In the genomic region with DNA sequence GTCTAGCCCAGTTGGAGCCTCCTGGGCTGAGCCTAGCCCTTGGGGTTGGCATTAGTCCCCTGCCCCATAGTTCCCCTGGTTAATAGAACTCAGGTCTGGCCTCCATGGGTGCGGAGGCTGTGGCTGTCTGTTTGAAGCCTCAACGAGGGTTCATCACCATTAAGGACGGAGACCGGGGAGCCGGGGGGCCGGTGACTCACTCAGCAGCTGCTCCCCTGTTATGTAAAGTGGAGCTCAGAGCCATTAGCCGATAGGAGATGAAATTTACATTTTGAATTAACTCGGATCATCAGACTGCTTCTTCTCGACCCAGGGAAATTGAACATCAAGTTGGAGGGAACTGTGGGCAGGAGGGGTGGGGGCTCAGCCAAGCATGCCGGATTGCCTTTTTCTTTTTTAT, we compare ENCODE assay signal across 1 cellular context.
TF ChIP-seq lines count a peak whose summit lies in the region.

No MANE protein-coding gene starts in this region.

TF ChIP-seq in H1, 55 proteins besides CTCF, POLR2A, EP300 and RAD21:
- TF ChIP-seq, protein P1, sequence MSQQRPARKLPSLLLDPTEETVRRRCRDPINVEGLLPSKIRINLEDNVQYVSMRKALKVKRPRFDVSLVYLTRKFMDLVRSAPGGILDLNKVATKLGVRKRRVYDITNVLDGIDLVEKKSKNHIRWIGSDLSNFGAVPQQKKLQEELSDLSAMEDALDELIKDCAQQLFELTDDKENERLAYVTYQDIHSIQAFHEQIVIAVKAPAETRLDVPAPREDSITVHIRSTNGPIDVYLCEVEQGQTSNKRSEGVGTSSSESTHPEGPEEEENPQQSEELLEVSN (IDR thresholded peaks at IDR 0.05), result peak; percentile 48
- TF ChIP-seq TCF12 (IDR thresholded peaks at IDR 0.05; ENCODE audit: low read depth, low read length) (no peak), JUN (IDR thresholded peaks at IDR 0.05; ENCODE audit: low read depth, low read length) (0 out of 2 replicates have a peak, but pooled peaks have one; percentile 46), JUND (IDR thresholded peaks at IDR 0.05; ENCODE audit: low read length) (peak; percentile 92), POLR2AphosphoS5 (IDR thresholded peaks at IDR 0.05; ENCODE audit: low read depth, low read length) (no peak)
